In genomic region chr16:23432176-23433128, GRCh38 we compare ENCODE assay signal across 17 cellular contexts. TPM values are rescaled to one million over a fixed set of nuclear protein-coding genes. Genes with fewer than 3 reads are reported as not detected.
DNase-seq lines count a peak whose midpoint lies in the region; ATAC-seq and TF ChIP-seq lines count a peak whose summit lies in the region.
"Had no signal": no experiment of that assay in that cellular context is flagged by ENCODE, and none has a peak within 500 bp of the region (broad histone marks: within the 10 kb centered on the region; RNA-seq: fewer than 3 reads in every experiment).

No MANE protein-coding gene starts in this region.

- TF ChIP-seq CTCF in Caco-2 (IDR thresholded peaks at IDR 0.05; ENCODE audit: insufficient read depth in 1 of 2, low read depth in 1 of 2, low read length in 1 of 2, severe bottlenecking in 1 of 2, unreplicated experiment in 1 of 2): peak; percentile 22 to 30
- 0 out of 3 replicates have a peak, but pooled peaks have one; percentile 2 for TF ChIP-seq CTCF in GM12872 (IDR thresholded peaks at IDR 0.05; ENCODE audit: insufficient read depth, low read depth, low read length)
- TF ChIP-seq CTCF in breast epithelium (IDR thresholded peaks at IDR 0.05): no peak

- no peaks in the 10 kb centered on the region for H3K9me3 ChIP-seq in Caco-2
- H3K9me3 ChIP-seq in breast epithelium: no peaks in the 10 kb centered on the region
- H3K9me3 ChIP-seq in mucosa of stomach (ENCODE audit: control insufficient read depth, low read length): no peaks in the 10 kb centered on the region
- H3K9me3 ChIP-seq: ascending aorta; BLaER1 treated with 17β-estradiol and CSF1 and Interleukin-3, amounts not matched to agents 10 nM and 100 nM; left ventricle myocardium inferior; SJSA1 had no signal

- H3K36me3 ChIP-seq in Caco-2 (ENCODE audit: control insufficient read depth, insufficient read depth, low read length) (peaks cover 2% of the 10 kb centered on the region), breast epithelium (no peaks in the 10 kb centered on the region), mucosa of stomach (ENCODE audit: control insufficient read depth, insufficient read depth, low read length) (peaks cover 6% of the 10 kb centered on the region)

- POLR2A ChIA-PET in Caco-2 (lab: Charles Lee): no interaction called here

- no peaks in the 10 kb centered on the region for H3K4me1 Mint-ChIP-seq in Caco-2 (ENCODE audit: low read depth, unreplicated experiment)
- H3K4me1 Mint-ChIP-seq: activated CD4-positive, alpha-beta T cell treated with anti-CD3 and anti-CD28 coated beads for 36 hours had no signal

- BruUV-seq in Caco-2 (replicated peaks; lab: Mats Ljungman, UMichigan): no TSS peak

- H3K4me3 Mint-ChIP-seq in Caco-2 (ENCODE audit: unreplicated experiment): no peak overlapping the region
- H3K4me3 Mint-ChIP-seq: activated CD4-positive, alpha-beta T cell treated with anti-CD3 and anti-CD28 coated beads for 36 hours had no signal

- H3K4me1 ChIP-seq in Caco-2: no peaks in the 10 kb centered on the region
- H3K4me1 ChIP-seq in breast epithelium: no peaks in the 10 kb centered on the region
- peaks cover 25% of the 10 kb centered on the region for H3K4me1 ChIP-seq in mucosa of stomach (ENCODE audit: control insufficient read depth, insufficient read depth, low read length)
- H3K4me1 ChIP-seq: ascending aorta, left ventricle myocardium inferior had no signal

- H3K9ac ChIP-seq in mucosa of stomach (ENCODE audit: low read length): peak overlapping the region; percentile 22
- H3K9ac ChIP-seq: BLaER1 treated with 17β-estradiol and CSF1 and Interleukin-3, amounts not matched to agents 10 nM and 100 nM had no signal

- intact Hi-C loops in Caco-2 (cut with micrococcal nuclease; ENCODE audit: unreplicated experiment): loop anchor here (10.0 kb wide), 2 partner anchors 88 to 368 kb away; no protein-coding TSS in a partner anchor
- intact Hi-C loops in breast epithelium (cut with DNase I; ENCODE audit: low total_unique reads): no loop called here

- no peak for TF ChIP-seq POLR2A in breast epithelium (IDR thresholded peaks at IDR 0.05)

- peak in 1 of 2 experiments; percentile 13 for DNase-seq in Caco-2
- no peak for DNase-seq in breast epithelium (ENCODE audit: low spot score in 2 of 2)
- DNase-seq: activated CD4-positive, alpha-beta T cell treated with anti-CD3 and anti-CD28 coated beads for 36 hours; activated naive CD4-positive, alpha-beta T cell treated with Interleukin-2 at 50 U/mL for 16 hours; cortex of kidney; DND-41; left ventricle myocardium inferior; NCI-H1694; substantia nigra had no signal

- CTCF ChIA-PET in Caco-2 (lab: Charles Lee): interaction anchor here (0.6 kb wide), 1 partner anchor 53 kb away, joined by 6 read pairs; no protein-coding TSS in a partner anchor

- no peaks in the 10 kb centered on the region for H3K9me3 Mint-ChIP-seq in Caco-2 (ENCODE audit: unreplicated experiment)

- no peaks in the 10 kb centered on the region for H3K27me3 ChIP-seq in Caco-2 (replicated peaks; ENCODE audit: control insufficient read depth, insufficient read depth, low read length)
- no peaks in the 10 kb centered on the region for H3K27me3 ChIP-seq in breast epithelium
- no peaks in the 10 kb centered on the region for H3K27me3 ChIP-seq in mucosa of stomach (ENCODE audit: control insufficient read depth, insufficient read depth, low read length)
- H3K27me3 ChIP-seq: ascending aorta; BLaER1 treated with 17β-estradiol and CSF1 and Interleukin-3, amounts not matched to agents 10 nM and 100 nM; SJSA1 had no signal

- ATAC-seq in HG03045 (IDR thresholded peaks at IDR 0.05; ENCODE audit: unreplicated experiment): no peak
- ATAC-seq in GM21737 (IDR thresholded peaks at IDR 0.05; ENCODE audit: unreplicated experiment): no peak
- ATAC-seq in GM19452 (IDR thresholded peaks at IDR 0.05; ENCODE audit: unreplicated experiment): no peak
- ATAC-seq: activated CD4-positive, alpha-beta T cell treated with anti-CD3 and anti-CD28 coated beads for 36 hours had no signal

- no peaks in the 10 kb centered on the region for H3K27me3 Mint-ChIP-seq in Caco-2 (ENCODE audit: insufficient read depth, unreplicated experiment)
- H3K27me3 Mint-ChIP-seq: activated CD4-positive, alpha-beta T cell treated with anti-CD3 and anti-CD28 coated beads for 36 hours had no signal

- H3K36me3 Mint-ChIP-seq in Caco-2 (ENCODE audit: insufficient read depth, unreplicated experiment): peaks cover 7% of the 10 kb centered on the region

- H3K27ac Mint-ChIP-seq in Caco-2 (ENCODE audit: unreplicated experiment): no peak overlapping the region
- H3K27ac Mint-ChIP-seq: activated CD4-positive, alpha-beta T cell treated with anti-CD3 and anti-CD28 coated beads for 36 hours had no signal

- H3K4me3 ChIP-seq in Caco-2 (ENCODE audit: low read depth, low read length) (no peak overlapping the region), breast epithelium (no peak overlapping the region), mucosa of stomach (ENCODE audit: low read length) (no peak overlapping the region)
- H3K4me3 ChIP-seq: ascending aorta; BLaER1 treated with 17β-estradiol and CSF1 and Interleukin-3, amounts not matched to agents 10 nM and 100 nM; left ventricle myocardium inferior; SJSA1 had no signal

- peak overlapping the region; percentile 53 to 80 for H3K27ac ChIP-seq in breast epithelium
- H3K27ac ChIP-seq: ascending aorta; BLaER1 treated with 17β-estradiol and CSF1 and Interleukin-3, amounts not matched to agents 10 nM and 100 nM; left ventricle myocardium inferior; SJSA1 had no signal

RNA-seq across cellular contexts. Expression of gene COG7, which starts 20.5 kb away (rescaled TPM):
- total RNA-seq in Caco-2 (2022) (12.0 and 12.4 TPM in 2 replicates), breast epithelium (10 to 100 TPM; 12.8 to 31.6 (median 29.2) TPM)

Comparison
In these comparisons a context has a peak if more than half of its experiments do, and no peak if none do; other contexts are left out.
1. CTCF ChIP-seq: peak in Caco-2 (2 of 2) and GM12872 (single experiment); none in breast epithelium (0 of 3).